ENCODE assay signal across 1 cellular context in genomic region chr10:49740346-49741107, GRCh38.
TF ChIP-seq lines count a peak whose summit lies in the region.

No MANE protein-coding gene starts in this region.

TF ChIP-seq in GM12878, 131 proteins besides CTCF, POLR2A, EP300 and RAD21:
- TF ChIP-seq ZNF592 (IDR thresholded peaks at IDR 0.05) (no peak), MTA2 (IDR thresholded peaks at IDR 0.05; ENCODE audit: low read depth) (no peak), BCL3 (IDR thresholded peaks at IDR 0.05; ENCODE audit: borderline replicate concordance, insufficient read depth, low read depth, low read length, poor library complexity, severe bottlenecking) (no peak), WRNIP1 (IDR thresholded peaks at IDR 0.05; ENCODE audit: borderline replicate concordance, low read depth, low read length) (no peak), NFIC (IDR thresholded peaks at IDR 0.05; ENCODE audit: low read depth, low read length) (no peak), KLF5 (IDR thresholded peaks at IDR 0.05; ENCODE audit: partially characterized antibody) (no peak), HDGF (IDR thresholded peaks at IDR 0.05) (no peak)
